In the genomic region with DNA sequence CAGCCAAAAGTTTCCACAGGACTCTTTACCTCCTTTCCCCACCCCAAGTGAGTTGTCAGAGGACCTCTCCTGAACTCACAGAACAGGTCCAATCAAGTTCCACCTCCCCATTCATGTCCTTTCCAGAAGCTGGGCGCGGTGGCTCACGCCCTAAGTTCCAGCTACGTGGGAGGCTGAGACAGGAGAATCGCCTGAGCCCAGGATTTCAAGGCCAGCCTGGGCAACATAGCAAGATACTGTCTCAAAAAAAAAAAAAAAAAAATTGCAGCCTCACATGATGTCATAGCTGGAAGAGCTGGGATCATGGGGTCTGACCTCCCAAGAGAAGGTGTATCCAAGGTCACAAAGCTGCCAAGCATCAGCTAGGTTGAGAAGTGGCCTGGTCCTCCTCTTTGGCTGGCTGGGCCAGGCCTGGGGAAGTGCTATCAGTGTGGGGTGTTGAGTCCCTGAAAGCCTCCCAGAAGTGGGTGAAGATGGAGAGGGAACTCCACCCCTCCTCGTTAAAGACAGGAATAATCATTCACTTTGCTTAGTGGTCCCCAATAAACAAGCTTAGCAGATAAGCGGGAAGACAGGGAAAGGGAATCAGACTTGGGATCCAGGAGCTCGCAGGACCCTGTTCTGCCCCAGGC, we compare ENCODE assay signal across 10 cellular contexts. TPM values are rescaled to one million over a fixed set of nuclear protein-coding genes. Genes with fewer than 3 reads are reported as not detected.
DNase-seq lines count a peak whose midpoint lies in the region; ATAC-seq and TF ChIP-seq lines count a peak whose summit lies in the region.
"Had no signal": no experiment of that assay in that cellular context is flagged by ENCODE, and none has a peak within 500 bp of the region (broad histone marks: within the 10 kb centered on the region; RNA-seq: fewer than 3 reads in every experiment).

No MANE protein-coding gene starts in this region.

- H3K9me3 Mint-ChIP-seq in activated T-cell treated with anti-CD3 and anti-CD28 coated beads, Interleukin-2, amount 50 U/mL, for 24 hours = no peaks in the 10 kb centered on the region
- H3K9me3 Mint-ChIP-seq in chondrocyte (ENCODE audit: low read depth) = no peaks in the 10 kb centered on the region

- intact Hi-C loops in transverse colon (cut with DNase I; ENCODE audit: low total_unique reads) = no loop called here

- H3K27me3 ChIP-seq in muscle layer of duodenum (ENCODE audit: low read depth, low read length) (no peaks in the 10 kb centered on the region), transverse colon (no peaks in the 10 kb centered on the region)

- peak; percentile 12 for TF ChIP-seq EP300 in transverse colon (IDR thresholded peaks at IDR 0.05; ENCODE audit: low read depth)

- WGBS in transverse colon (ENCODE audit: low coverage in 1 of 2), 2 donors = 50 to 67% methylated on average over 3 to 8 of the region's 8 CpGs

- H3K27me3 Mint-ChIP-seq in activated T-cell treated with anti-CD3 and anti-CD28 coated beads, Interleukin-2, amount 50 U/mL, for 24 hours = no peaks in the 10 kb centered on the region
- H3K27me3 Mint-ChIP-seq in chondrocyte (ENCODE audit: low read depth) = no peaks in the 10 kb centered on the region

- no peak for TF ChIP-seq CTCF in chondrocyte (IDR thresholded peaks at IDR 0.05)
- TF ChIP-seq CTCF in transverse colon (IDR thresholded peaks at IDR 0.05) = no peak

- H3K9me3 ChIP-seq in muscle layer of duodenum (ENCODE audit: control insufficient read depth in 1 of 2, low read length in 2 of 2) = no peaks in the 10 kb centered on the region
- no peaks in the 10 kb centered on the region for H3K9me3 ChIP-seq in transverse colon

- no peak for ATAC-seq in HG02588 (IDR thresholded peaks at IDR 0.05; ENCODE audit: unreplicated experiment)

- in situ Hi-C loops in transverse colon (cut with MboI; ENCODE audit: low pct_ligation_motif_present in 1 of 4, low pct_unique_long_range_greater_than_20kb in 1 of 4, low sequenced_read_pairs in 3 of 4) = no loop called here

- H3K4me1 ChIP-seq in muscle layer of duodenum (ENCODE audit: control insufficient read depth in 1 of 2, insufficient read depth in 2 of 2, low read length in 2 of 2) = peaks cover 33 to 50% of the 10 kb centered on the region in 2 donors
- peaks cover 39 to 59% (median 54%) of the 10 kb centered on the region in 4 donors for H3K4me1 ChIP-seq in transverse colon

- H3K36me3 ChIP-seq in muscle layer of duodenum (ENCODE audit: control insufficient read depth in 1 of 2, insufficient read depth in 2 of 2, low read length in 2 of 2) (peaks cover 0 to 13% of the 10 kb centered on the region in 2 donors), transverse colon (no peaks in the 10 kb centered on the region)

- H3K27ac ChIP-seq in muscle layer of duodenum (ENCODE audit: low read length) = peak overlapping the region; percentile 98
- peak overlapping the region; percentile 98 to 100 (median 100) for H3K27ac ChIP-seq in transverse colon

- TF ChIP-seq POLR2A in transverse colon (IDR thresholded peaks at IDR 0.05) = no peak

- H3K27ac Mint-ChIP-seq in activated T-cell treated with anti-CD3 and anti-CD28 coated beads, Interleukin-2, amount 50 U/mL, for 24 hours = peak overlapping the region; percentile 88
- peak overlapping the region; percentile 100 for H3K27ac Mint-ChIP-seq in chondrocyte (ENCODE audit: unreplicated experiment)

- H3K36me3 Mint-ChIP-seq in activated T-cell treated with anti-CD3 and anti-CD28 coated beads, Interleukin-2, amount 50 U/mL, for 24 hours (ENCODE audit: low read depth) = peaks cover 33% of the 10 kb centered on the region
- H3K36me3 Mint-ChIP-seq in chondrocyte (ENCODE audit: low read depth) = no peaks in the 10 kb centered on the region

- H3K4me1 Mint-ChIP-seq in activated T-cell treated with anti-CD3 and anti-CD28 coated beads, Interleukin-2, amount 50 U/mL, for 24 hours (ENCODE audit: low read depth) = peaks cover 39% of the 10 kb centered on the region
- peaks cover 48% of the 10 kb centered on the region for H3K4me1 Mint-ChIP-seq in chondrocyte (ENCODE audit: low read depth)

- no peak overlapping the region for H3K4me3 Mint-ChIP-seq in activated T-cell treated with anti-CD3 and anti-CD28 coated beads, Interleukin-2, amount 50 U/mL, for 24 hours
- H3K4me3 Mint-ChIP-seq in chondrocyte (ENCODE audit: unreplicated experiment) = peak overlapping the region; percentile 58

- H3K4me3 ChIP-seq in muscle layer of duodenum (ENCODE audit: low read depth in 1 of 2, low read length in 2 of 2) (peak overlapping the region in 1 of 2 donors; percentile 37), transverse colon (no peak overlapping the region)

- no peak for DNase-seq in activated T-cell treated with anti-CD3 and anti-CD28 coated beads, Interleukin-2, amount 50 U/mL, for 24 hours
- no peak for DNase-seq in activated T-cell treated with anti-CD3 and anti-CD28 coated beads, Interleukin-2, amount 50 U/mL, for 1 hour
- peak; percentile 62 for DNase-seq in chondrocyte (ENCODE audit: low spot score)
- DNase-seq in transverse colon = peak; percentile 79
- no peak for DNase-seq in NCI-H1092 (lab: John Stamatoyannopoulos, UW)
- DNase-seq in HCEC 1CT = no peak
- DNase-seq: effector CD4-positive, alpha-beta T cell; NCI-H1417 treated with DMSO at 0.1 percent for 48 hours had no signal

RNA-seq across cellular contexts. Expression of a gene that starts 5.5 kb away (rescaled TPM):
- total RNA-seq in chondrocyte (22.7 to 29.8 TPM (median 29.4 TPM) in 3 replicates), transverse colon (10 to 100 TPM; 13.7 to 27.7 (median 20.9) TPM)

Comparison
In these comparisons a context has a peak if more than half of its experiments do, and no peak if none do; other contexts are left out.
1. DNase-seq: peak in chondrocyte (single experiment) and transverse colon (single experiment); none in activated T-cell treated with anti-CD3 and anti-CD28 coated beads, Interleukin-2, amount 50 U/mL, for 24 hours (single experiment), activated T-cell treated with anti-CD3 and anti-CD28 coated beads, Interleukin-2, amount 50 U/mL, for 1 hour (single experiment), NCI-H1092 (single experiment) and HCEC 1CT (single experiment).